In genomic region chr1:113534130-113534817, GRCh38 we compare ENCODE assay signal across 14 cellular contexts.
DNase-seq lines count a peak whose midpoint lies in the region; ATAC-seq and TF ChIP-seq lines count a peak whose summit lies in the region.
"Had no signal": no experiment of that assay in that cellular context is flagged by ENCODE, and none has a peak within 500 bp of the region (broad histone marks: within the 10 kb centered on the region; RNA-seq: fewer than 3 reads in every experiment).

No MANE protein-coding gene starts in this region.

- TF ChIP-seq CTCF in AG04450 (IDR thresholded peaks at IDR 0.05; ENCODE audit: low read depth, low read length) (no peak), astrocyte of the spinal cord (IDR thresholded peaks at IDR 0.05; ENCODE audit: low read depth, low read length) (no peak)

- POLR2A ChIA-PET in AG04450 (lab: Yijun Ruan, JAX) = no interaction called here

- peak; percentile 45 for DNase-seq in AG04450 (ENCODE audit: low read depth, low spot score)
- peak; percentile 36 for DNase-seq in HT1080 (ENCODE audit: low read depth)
- peak; percentile 70 for DNase-seq in astrocyte of the spinal cord (ENCODE audit: low read depth, low spot score)
- DNase-seq in kidney glomerular epithelial cell (lab: John Stamatoyannopoulos, UW) = peak; percentile 33
- no peak for DNase-seq in globus pallidus (ENCODE audit: low spot score)
- no peak for DNase-seq in NCI-H2029 treated with DMSO at 0.1 percent for 48 hours (lab: John Stamatoyannopoulos, UW)
- DNase-seq: AML-193, anterior cingulate cortex, esophagus squamous epithelium, left ventricle myocardium superior, NCI-H1417 treated with DMSO at 0.1 percent for 48 hours had no signal

- H3K27me3 ChIP-seq in AG04450 (ENCODE audit: control insufficient read depth, insufficient read depth, low read length) = no peaks in the 10 kb centered on the region
- H3K27me3 ChIP-seq: esophagus squamous epithelium had no signal

- H3K4me3 ChIP-seq in AG04450 (ENCODE audit: low read depth, low read length) (no peak overlapping the region), astrocyte of the spinal cord (ENCODE audit: low read depth, low read length) (no peak overlapping the region)
- H3K4me3 ChIP-seq: esophagus squamous epithelium had no signal

- no peaks in the 10 kb centered on the region for H3K9me3 ChIP-seq in AG04450 (ENCODE audit: control insufficient read depth, insufficient read depth, low read length)
- H3K9me3 ChIP-seq: esophagus squamous epithelium had no signal

- in situ Hi-C loops in astrocyte of the spinal cord (cut with HindIII; ENCODE audit: low sequenced_read_pairs) = no loop called here

- CTCF ChIA-PET in AG04450 (lab: Charles Lee) = interaction anchor here (0.6 to 1.9 kb wide), 3 partner anchors 9 to 462 kb away, joined by 3 to 5 read pairs (median 4); no protein-coding TSS in a partner anchor

- ATAC-seq in HG03354 (IDR thresholded peaks at IDR 0.05; ENCODE audit: poor library complexity, severe bottlenecking, unreplicated experiment) = no peak
- ATAC-seq in HG03520 (IDR thresholded peaks at IDR 0.05; ENCODE audit: unreplicated experiment) = no peak
- ATAC-seq: left ventricle myocardium superior had no signal

- H3K27ac ChIP-seq in AG04450 (ENCODE audit: low read depth, low read length) = no peak overlapping the region
- H3K27ac ChIP-seq: esophagus squamous epithelium, HL-60 had no signal

Comparison
In these comparisons a context has a peak if more than half of its experiments do, and no peak if none do; other contexts are left out.
1. DNase-seq: peak in AG04450 (single experiment), HT1080 (single experiment), astrocyte of the spinal cord (single experiment) and kidney glomerular epithelial cell (single experiment); none in globus pallidus (single experiment) and NCI-H2029 treated with DMSO at 0.1 percent for 48 hours (single experiment).